ENCODE assay signal across 12 cellular contexts in genomic region chr9:79257215-79257614, GRCh38.
A peak's percentile ranks its signal among the peaks of the same experiment; 100 is the strongest.
DNase-seq lines count a peak whose midpoint lies in the region; ATAC-seq and TF ChIP-seq lines count a peak whose summit lies in the region.
"Had no signal": no experiment of that assay in that cellular context is flagged by ENCODE, and none has a peak within 500 bp of the region (broad histone marks: within the 10 kb centered on the region; RNA-seq: fewer than 3 reads in every experiment).

No MANE protein-coding gene starts in this region.

- peaks cover 17% of the 10 kb centered on the region for H3K4me1 Mint-ChIP-seq in nephron progenitor cell
- H3K4me1 Mint-ChIP-seq in activated CD4-positive, alpha-beta T cell treated with anti-CD3 and anti-CD28 coated beads, Interleukin-2, amount 10 ng/mL, durations not matched to agents 7 days and 5 days: no peaks in the 10 kb centered on the region

- no TSS peak for BruUV-seq in IMR-90 (replicated peaks; lab: Mats Ljungman, UMichigan)

- no peak overlapping the region for H3K9ac ChIP-seq in IMR-90 (ENCODE audit: low read depth, low read length)
- no peak overlapping the region for H3K9ac ChIP-seq in endocrine pancreas (ENCODE audit: control insufficient read depth, insufficient read depth, low read length)

- no peaks in the 10 kb centered on the region for H3K9me1 ChIP-seq in IMR-90 (ENCODE audit: insufficient read depth, low read length)

- H4K91ac ChIP-seq in IMR-90 (ENCODE audit: insufficient read depth, low read depth, low read length): no peak overlapping the region

- 57% methylated on average over 5 of the region's 14 CpGs; no CpG with 5 or more reads in 1 of the 2 experiments for WGBS in IMR-90 (ENCODE audit: extremely low coverage in 2 of 2, insufficient read length in 1 of 2), 2 experiments

- H4K5ac ChIP-seq in IMR-90 (ENCODE audit: low read depth, low read length): no peak overlapping the region

- ATAC-seq in IMR-90 (ENCODE audit: low read depth): no peak
- no peak for ATAC-seq in activated CD4-positive, CD25-positive, alpha-beta regulatory T cell treated with anti-CD3 and anti-CD28 coated beads, Interleukin-2, amount 50 U/mL, for 24 hours
- ATAC-seq: Panc1 had no signal

- dilution Hi-C loops in IMR-90 (cut with HindIII; ENCODE audit: low sequenced_read_pairs, unreplicated experiment): no loop called here

- no peak overlapping the region for H3K27ac ChIP-seq in IMR-90 (ENCODE audit: insufficient read depth, low read length)

- no peak for DNase-seq in AG04449 (ENCODE audit: low read depth, low spot score)
- no peak for DNase-seq in IMR-90
- peak; percentile 59 for DNase-seq in nephron progenitor cell
- DNase-seq in stimulated activated CD8-positive, alpha-beta memory T cell treated with anti-CD3 and anti-CD28 coated beads, Interleukin-4, amount 100 ng/mL, for 48 hours: no peak
- no peak for DNase-seq in HuH-7 (ENCODE audit: low spot score)
- DNase-seq in activated CD4-positive, alpha-beta T cell treated with anti-CD3 and anti-CD28 coated beads, Interleukin-2, amount 10 ng/mL, durations not matched to agents 7 days and 5 days: no peak
- DNase-seq: activated CD4-positive, CD25-positive, alpha-beta regulatory T cell; activated effector memory CD4-positive, alpha-beta T cell treated with anti-CD3 and anti-CD28 coated beads, Interleukin-2, amount 50 U/mL, for 16 hours had no signal

- no peak for TF ChIP-seq CTCF in AG04449 (IDR thresholded peaks at IDR 0.05; ENCODE audit: insufficient read depth, low read length, missing control alignments)
- no peak for TF ChIP-seq CTCF in IMR-90 (conservative IDR thresholded peaks at IDR 0.05; ENCODE audit: low read depth, low read length)
- no peak for TF ChIP-seq CTCF in nephron progenitor cell (IDR thresholded peaks at IDR 0.05)

- no peak overlapping the region for H3K4ac ChIP-seq in IMR-90 (ENCODE audit: low read depth, low read length)

- H2AK5ac ChIP-seq in IMR-90 (ENCODE audit: low read depth, low read length): no peak overlapping the region

- in situ Hi-C loops in IMR-90 (cut with MboI; ENCODE audit: low sequenced_read_pairs): no loop called here

- H3K4me2 ChIP-seq in IMR-90 (ENCODE audit: low read depth, low read length): no peak overlapping the region

- peaks cover 15% of the 10 kb centered on the region for H3K27me3 Mint-ChIP-seq in nephron progenitor cell (ENCODE audit: low read depth, poor library complexity)
- H3K27me3 Mint-ChIP-seq in activated CD4-positive, alpha-beta T cell treated with anti-CD3 and anti-CD28 coated beads, Interleukin-2, amount 10 ng/mL, durations not matched to agents 7 days and 5 days: peaks cover 4% of the 10 kb centered on the region
- H3K27me3 Mint-ChIP-seq: dendritic cell treated with granulocyte-macrophage colony-stimulating factor and Interleukin-4, amounts not matched to agents 40 ng/mL and 50 ng/mL, for 4 days had no signal

- no peaks in the 10 kb centered on the region for H3K79me1 ChIP-seq in IMR-90 (ENCODE audit: low read depth in 1 of 2, low read length in 2 of 2)

- H3K27ac Mint-ChIP-seq in nephron progenitor cell: no peak overlapping the region
- no peak overlapping the region for H3K27ac Mint-ChIP-seq in activated CD4-positive, alpha-beta T cell treated with anti-CD3 and anti-CD28 coated beads, Interleukin-2, amount 10 ng/mL, durations not matched to agents 7 days and 5 days
- H3K27ac Mint-ChIP-seq: dendritic cell treated with granulocyte-macrophage colony-stimulating factor and Interleukin-4, amounts not matched to agents 40 ng/mL and 50 ng/mL, for 4 days had no signal

- H3K9me3 Mint-ChIP-seq in nephron progenitor cell: peaks cover 18% of the 10 kb centered on the region
- no peaks in the 10 kb centered on the region for H3K9me3 Mint-ChIP-seq in activated CD4-positive, alpha-beta T cell treated with anti-CD3 and anti-CD28 coated beads, Interleukin-2, amount 10 ng/mL, durations not matched to agents 7 days and 5 days
- H3K9me3 Mint-ChIP-seq: dendritic cell treated with granulocyte-macrophage colony-stimulating factor and Interleukin-4, amounts not matched to agents 40 ng/mL and 50 ng/mL, for 4 days had no signal

- no peak overlapping the region for H3K56ac ChIP-seq in IMR-90 (ENCODE audit: extremely low read depth, insufficient read depth, low read length)

- H3K36me3 ChIP-seq in IMR-90 (ENCODE audit: control insufficient read depth, insufficient read depth, low read length) (no peaks in the 10 kb centered on the region), endocrine pancreas (ENCODE audit: control insufficient read depth, insufficient read depth, low read length) (no peaks in the 10 kb centered on the region)

- H3K27me3 ChIP-seq in IMR-90 (ENCODE audit: control insufficient read depth, insufficient read depth, low read length) (peaks cover 6% of the 10 kb centered on the region; the same call in 1 of the 2 replicates), endocrine pancreas (ENCODE audit: control insufficient read depth, insufficient read depth, low read length) (no peaks in the 10 kb centered on the region)

- no peak overlapping the region for H2BK20ac ChIP-seq in IMR-90 (ENCODE audit: low read depth, low read length)

- POLR2A ChIA-PET in AG04449 (lab: Yijun Ruan, JAX) (interaction anchor here (0.8 kb wide), 1 partner anchor 314 kb away, joined by 3 read pairs; the partner anchor contains the start of gene TLE4), IMR-90 (lab: Charles Lee; ENCODE audit: unreplicated experiment) (no interaction called here)
- POLR2A ChIA-PET in activated CD4-positive, alpha-beta T cell treated with anti-CD3 and anti-CD28 coated beads, Interleukin-2, amount 10 ng/mL, durations not matched to agents 7 days and 5 days (lab: Charles Lee): no interaction called here

- peaks cover 4% of the 10 kb centered on the region for H3K36me3 Mint-ChIP-seq in nephron progenitor cell (ENCODE audit: low read depth)
- H3K36me3 Mint-ChIP-seq in activated CD4-positive, alpha-beta T cell treated with anti-CD3 and anti-CD28 coated beads, Interleukin-2, amount 10 ng/mL, durations not matched to agents 7 days and 5 days (ENCODE audit: low read depth): no peaks in the 10 kb centered on the region

- intact Hi-C loops in IMR-90 (cut with micrococcal nuclease): no loop called here

- H2AK9ac ChIP-seq in IMR-90 (replicated peaks; ENCODE audit: low read depth, low read length, poor library complexity): no peak overlapping the region

- TF ChIP-seq RAD21 in IMR-90 (IDR thresholded peaks at IDR 0.05; ENCODE audit: low read length): no peak

- no peak overlapping the region for H3K18ac ChIP-seq in IMR-90 (ENCODE audit: low read depth, low read length)

- no peaks in the 10 kb centered on the region for H4K20me1 ChIP-seq in IMR-90 (ENCODE audit: insufficient read depth, low read length)

- H3K4me1 ChIP-seq in IMR-90 (ENCODE audit: control insufficient read depth, insufficient read depth, low read length) (no peaks in the 10 kb centered on the region), endocrine pancreas (ENCODE audit: control insufficient read depth, insufficient read depth, low read length) (peaks cover 5% of the 10 kb centered on the region)

- H3K14ac ChIP-seq in IMR-90 (replicated peaks; ENCODE audit: low read depth, low read length): no peak overlapping the region

- no peak for TF ChIP-seq POLR2A in IMR-90 (IDR thresholded peaks at IDR 0.05; ENCODE audit: low read depth, low read length)

- CTCF ChIA-PET in AG04449 (lab: Yijun Ruan, JAX) (no interaction called here), IMR-90 (lab: Yijun Ruan, JAX) (interaction anchor here (0.6 kb wide), 1 partner anchor 8 kb away, joined by 3 read pairs; no protein-coding TSS in a partner anchor)
- CTCF ChIA-PET in activated CD4-positive, alpha-beta T cell treated with anti-CD3 and anti-CD28 coated beads, Interleukin-2, amount 10 ng/mL, durations not matched to agents 7 days and 5 days (lab: Charles Lee): no interaction called here

- no peak overlapping the region for H2BK15ac ChIP-seq in IMR-90 (ENCODE audit: low read depth, low read length)

- H2AFZ ChIP-seq in IMR-90 (replicated peaks; ENCODE audit: low read length, poor library complexity): peak overlapping the region; percentile 52

- H2BK5ac ChIP-seq in IMR-90 (ENCODE audit: low read depth, low read length, poor library complexity, severe bottlenecking): no peak overlapping the region

- no peak overlapping the region for H3K23ac ChIP-seq in IMR-90 (ENCODE audit: low read depth, low read length)

- H3K4me3 ChIP-seq in AG04449 (ENCODE audit: low read depth, low read length) (peak overlapping the region; percentile 37), IMR-90 (ENCODE audit: insufficient read depth, low read depth, low read length) (no peak overlapping the region), endocrine pancreas (ENCODE audit: control insufficient read depth, insufficient read depth, low read length) (peak overlapping the region; percentile 8)

- H4K8ac ChIP-seq in IMR-90 (ENCODE audit: low read depth in 2 of 2, low read length in 2 of 2): no peak overlapping the region

- H2BK120ac ChIP-seq in IMR-90 (ENCODE audit: low read depth, low read length): no peak overlapping the region

- no peak overlapping the region for H3K4me3 Mint-ChIP-seq in nephron progenitor cell
- H3K4me3 Mint-ChIP-seq in activated CD4-positive, alpha-beta T cell treated with anti-CD3 and anti-CD28 coated beads, Interleukin-2, amount 10 ng/mL, durations not matched to agents 7 days and 5 days: no peak overlapping the region
- H3K4me3 Mint-ChIP-seq: dendritic cell treated with granulocyte-macrophage colony-stimulating factor and Interleukin-4, amounts not matched to agents 40 ng/mL and 50 ng/mL, for 4 days had no signal

- no peaks in the 10 kb centered on the region for H3K9me3 ChIP-seq in IMR-90 (ENCODE audit: control insufficient read depth, insufficient read depth, low read length)
- H3K9me3 ChIP-seq in endocrine pancreas (ENCODE audit: control insufficient read depth, low read length): no peaks in the 10 kb centered on the region

TF ChIP-seq in IMR-90, 13 proteins besides CTCF, POLR2A, EP300 and RAD21:
- TF ChIP-seq MAFK (IDR thresholded peaks at IDR 0.05; ENCODE audit: low read depth, low read length) (no peak), SMC3 (IDR thresholded peaks at IDR 0.05; ENCODE audit: low read depth, low read length) (no peak), USF2 (IDR thresholded peaks at IDR 0.05; ENCODE audit: low read depth, low read length) (no peak), CEBPB (IDR thresholded peaks at IDR 0.05; ENCODE audit: low read depth, low read length) (no peak)
